8 cellular contexts compared by ENCODE assay signal in genomic region chr6:71288228-71289038, GRCh38.
A peak's percentile ranks its signal among the peaks of the same experiment; 100 is the strongest.
DNase-seq lines count a peak whose midpoint lies in the region; ATAC-seq and TF ChIP-seq lines count a peak whose summit lies in the region.

Gene OGFRL1, plus strand, starts transcription at chr6:71288811. Its CDS starts 126 bp downstream, at chr6:71288937.

- peak; percentile 89 for TF ChIP-seq POLR2A in GM19099 (IDR thresholded peaks at IDR 0.05; ENCODE audit: extremely low read depth, insufficient read length, low read depth)

- TF ChIP-seq CTCF in coronary artery (IDR thresholded peaks at IDR 0.05) = no peak

- DNase-seq in Ammon's horn (ENCODE audit: low spot score) (peak; percentile 79), NCI-H510A (lab: John Stamatoyannopoulos, UW) (peak; percentile 78), coronary artery (ENCODE audit: low spot score) (peak; percentile 82), left kidney (ENCODE audit: low read depth, low spot score) (peak; percentile 93)
- DNase-seq in activated CD4-positive, alpha-beta T cell treated with anti-CD3 and anti-CD28 coated beads for 4 hours = peak; percentile 44 to 52
- peak; percentile 60 to 70 for DNase-seq in stimulated activated CD4-positive, alpha-beta T cell treated with anti-CD3 and anti-CD28 coated beads, Interleukin-2, amount 100 ng/mL, for 24 hours

- H3K4me3 ChIP-seq in coronary artery = peak within 1 kb of the TSS; percentile 94

- peak; percentile 86 for ATAC-seq in HG03342 (IDR thresholded peaks at IDR 0.05; ENCODE audit: unreplicated experiment)

- H3K27ac ChIP-seq in coronary artery = peak within 1 kb of the TSS; percentile 93 to 95

Comparison
In these comparisons a context has a peak if more than half of its experiments do, and no peak if none do; other contexts are left out.
1. Peak in every context shown above with its lines: DNase-seq, ATAC-seq, H3K4me3 ChIP-seq and H3K27ac ChIP-seq.